ENCODE assay signal across 7 cellular contexts in genomic region chr1:50976890-50977574, GRCh38. TPM values are rescaled to one million over a fixed set of nuclear protein-coding genes. Genes with fewer than 3 reads are reported as not detected.
DNase-seq lines count a peak whose midpoint lies in the region; ATAC-seq and TF ChIP-seq lines count a peak whose summit lies in the region.

No MANE protein-coding gene starts in this region.

- H3K4me3 ChIP-seq in GM06990 (replicated peaks; ENCODE audit: low read depth, low read length) (peak overlapping the region; percentile 88), SJCRH30 (peak overlapping the region; percentile 96), stomach smooth muscle (ENCODE audit: low read length in 2 of 2) (peak overlapping the region; percentile 56 to 83)

- ATAC-seq in GM21529 (IDR thresholded peaks at IDR 0.05; ENCODE audit: unreplicated experiment): peak; percentile 66

- no peak for TF ChIP-seq CTCF in GM06990 (IDR thresholded peaks at IDR 0.05; ENCODE audit: insufficient read depth, low read length, poor library complexity, severe bottlenecking)

- peak overlapping the region; percentile 82 to 86 for H3K9ac ChIP-seq in stomach smooth muscle (ENCODE audit: low read length in 2 of 2)

- H3K27me3 ChIP-seq in GM06990 (replicated peaks; ENCODE audit: control insufficient read depth, insufficient read depth, low read length) (no peaks in the 10 kb centered on the region), SJCRH30 (no peaks in the 10 kb centered on the region), stomach smooth muscle (ENCODE audit: control insufficient read depth in 1 of 2, insufficient read depth in 2 of 2, low read length in 2 of 2) (peaks cover 0 to 2% of the 10 kb centered on the region in 2 donors)

- H3K9me3 ChIP-seq in SJCRH30 (replicated peaks) (no peaks in the 10 kb centered on the region), stomach smooth muscle (ENCODE audit: control insufficient read depth in 2 of 2, low read length in 2 of 2) (no peaks in the 10 kb centered on the region)

- H3K27ac ChIP-seq in SJCRH30 (peak overlapping the region; percentile 99), caudate nucleus (ENCODE audit: low read depth, low read length) (peak overlapping the region; percentile 91), stomach smooth muscle (ENCODE audit: low read length) (peak overlapping the region; percentile 97)

- H3K36me3 ChIP-seq in GM06990 (ENCODE audit: control insufficient read depth, insufficient read depth, low read length) (no peaks in the 10 kb centered on the region; the same call in 1 of the 2 replicates), SJCRH30 (peaks cover 13% of the 10 kb centered on the region; the same call in 1 of the 2 replicates), stomach smooth muscle (ENCODE audit: control insufficient read depth in 2 of 2, insufficient read depth in 2 of 2, low read length in 2 of 2) (no peaks in the 10 kb centered on the region)

- peak; percentile 74 for DNase-seq in GM06990 (ENCODE audit: extremely low read depth, insufficient read length)
- DNase-seq in HuH-7 (ENCODE audit: low spot score): peak; percentile 34
- DNase-seq in SJCRH30: peak; percentile 80 to 89
- DNase-seq in caudate nucleus (lab: John Stamatoyannopoulos, UW): peak in 17 of 61 donors; percentile 1 to 64 (median 32)
- DNase-seq in kidney tubule cell (ENCODE audit: low spot score): peak; percentile 49

- H3K4me1 ChIP-seq in SJCRH30: peaks cover 22% of the 10 kb centered on the region
- no peaks in the 10 kb centered on the region for H3K4me1 ChIP-seq in stomach smooth muscle (ENCODE audit: control insufficient read depth, insufficient read depth, low read length)

RNA-seq across cellular contexts. Expression of gene CDKN2C, which starts 7.0 kb away (rescaled TPM):
- total RNA-seq in SJCRH30 (2014; rRNA removed; shearing (Covaris generic)): 66.6 and 71.1 TPM in 2 replicates

RNA-seq across cellular contexts. Expression of gene FAF1, which starts 17.0 kb away (rescaled TPM):
- 124 and 126 TPM in 2 replicates for total RNA-seq in SJCRH30 (2014; rRNA removed; shearing (Covaris generic))
